31 cellular contexts compared by ENCODE assay signal in genomic region chr10:116251602-116252395, GRCh38. TPM values are rescaled to one million over a fixed set of nuclear protein-coding genes. Genes with fewer than 3 reads are reported as not detected.
"Had no signal": no experiment of that assay in that cellular context is flagged by ENCODE, and none has a peak within 500 bp of the region (broad histone marks: within the 10 kb centered on the region; RNA-seq: fewer than 3 reads in every experiment).

No MANE protein-coding gene starts in this region.

- H3K4me1 ChIP-seq: ascending aorta, breast epithelium, Peyer's patch had no signal

- DNase-seq: activated CD4-positive, alpha-beta T cell treated with anti-CD3 and anti-CD28 coated beads, Interleukin-2, amount 10 ng/mL, durations not matched to agents 24 days and 14 days; activated CD4-positive, alpha-beta T cell treated with anti-CD3 and anti-CD28 coated beads, Interleukin-2, amount 50 U/mL, for 4 hours; activated CD8-positive, alpha-beta T cell treated with anti-CD3 and anti-CD28 coated beads, Interleukin-2, amount 10 ng/mL, durations not matched to agents 7 days and 5 days; activated gamma-delta T cell; activated naive CD4-positive, alpha-beta T cell treated with Interleukin-2 at 50 U/mL for 16 hours; activated naive CD8-positive, alpha-beta T cell treated with anti-CD3 and anti-CD28 coated beads, Interleukin-2, amount 10 ng/mL, durations not matched to agents 7 days and 5 days; activated T-cell treated with anti-CD3 and anti-CD28 coated beads, Interleukin-2, amount 50 U/mL, for 24 hours; amygdala; Kasumi-1; MG63; NCI-H1048; NCI-H1105 treated with DMSO at 0.1 percent for 48 hours; NCI-H1436; NCI-H1694; NCI-H2029; NCI-H345; NCI-H524 treated with DMSO at 0.1 percent for 48 hours; NCI-H748 treated with DMSO at 0.1 percent for 48 hours; NK-92 treated with Interleukin-12 subunit alpha and Interleukin-12 subunit beta, amount 100 ng/mL, for 24 hours; PC-3; Peyer's patch; RPMI8226; SHP77 treated with DMSO at 0.1 percent for 48 hours; SK-N-SH had no signal

- H3K9me3 ChIP-seq: ascending aorta, breast epithelium, MG63, Peyer's patch, SJSA1, SK-N-SH had no signal

- ATAC-seq: activated CD8-positive, alpha-beta T cell treated with anti-CD3 and anti-CD28 coated beads, Interleukin-2, amount 10 ng/mL, durations not matched to agents 7 days and 5 days; PC-3 had no signal

- H3K36me3 Mint-ChIP-seq: activated naive CD4-positive, alpha-beta T cell treated with anti-CD3 and anti-CD28 coated beads, Interleukin-2, amount 50 U/mL, for 24 hours; activated naive CD8-positive, alpha-beta T cell treated with anti-CD3 and anti-CD28 coated beads, Interleukin-2, amount 10 ng/mL, durations not matched to agents 7 days and 5 days had no signal

- H3K9me3 Mint-ChIP-seq: activated CD4-positive, alpha-beta T cell treated with anti-CD3 and anti-CD28 coated beads, Interleukin-2, amount 10 ng/mL, durations not matched to agents 24 days and 14 days; activated naive CD8-positive, alpha-beta T cell treated with anti-CD3 and anti-CD28 coated beads, Interleukin-2, amount 10 ng/mL, durations not matched to agents 7 days and 5 days; activated T-cell treated with anti-CD3 and anti-CD28 coated beads, Interleukin-2, amount 50 U/mL, for 24 hours; activated T-helper 2 cell treated with anti-CD3 and anti-CD28 coated beads, Interferon-gamma antibody, Interleukin-2, Interleukin-4, amounts not matched to agents 10 μg/mL and 5 μg/mL and 100 μg/mL, durations not matched to agents 14 hours and 24 hours and 36 hours; T-helper 2 cell treated with Interferon-gamma antibody and Interleukin-4, amounts not matched to agents 5 μg/mL and 100 μg/mL, for 36 hours had no signal

- H3K27ac Mint-ChIP-seq: activated CD4-positive, alpha-beta T cell treated with anti-CD3 and anti-CD28 coated beads, Interleukin-2, amount 10 ng/mL, durations not matched to agents 24 days and 14 days; activated CD8-positive, alpha-beta T cell treated with anti-CD3 and anti-CD28 coated beads, Interleukin-2, amount 10 ng/mL, durations not matched to agents 7 days and 5 days; activated naive CD4-positive, alpha-beta T cell treated with anti-CD3 and anti-CD28 coated beads, Interleukin-2, amount 50 U/mL, for 24 hours; activated naive CD8-positive, alpha-beta T cell treated with anti-CD3 and anti-CD28 coated beads, Interleukin-2, amount 10 ng/mL, durations not matched to agents 7 days and 5 days; activated T-cell treated with anti-CD3 and anti-CD28 coated beads, Interleukin-2, amount 50 U/mL, for 24 hours; activated T-helper 2 cell treated with anti-CD3 and anti-CD28 coated beads, Interferon-gamma antibody, Interleukin-2, Interleukin-4, amounts not matched to agents 10 μg/mL and 5 μg/mL and 100 μg/mL, durations not matched to agents 14 hours and 24 hours and 36 hours; T-helper 1 cell treated with Interleukin-12 subunit alpha and Interleukin-12 subunit beta and Interleukin-4 antibody, amounts not matched to agents 30 μg/mL and 1 μg/mL, for 36 hours; T-helper 2 cell treated with Interferon-gamma antibody and Interleukin-4, amounts not matched to agents 5 μg/mL and 100 μg/mL, for 36 hours had no signal

- H3K27me3 Mint-ChIP-seq: activated naive CD8-positive, alpha-beta T cell treated with anti-CD3 and anti-CD28 coated beads, Interleukin-2, amount 10 ng/mL, durations not matched to agents 7 days and 5 days; activated T-cell treated with anti-CD3 and anti-CD28 coated beads, Interleukin-2, amount 50 U/mL, for 24 hours had no signal

- H3K27me3 ChIP-seq: ascending aorta, breast epithelium, MG63, Peyer's patch, SJSA1 had no signal

- H3K36me3 ChIP-seq: ascending aorta, breast epithelium, MG63, Peyer's patch, SJSA1 had no signal

- H3K4me1 Mint-ChIP-seq: activated CD4-positive, alpha-beta T cell treated with anti-CD3 and anti-CD28 coated beads, Interleukin-2, amount 10 ng/mL, durations not matched to agents 24 days and 14 days; activated naive CD4-positive, alpha-beta T cell treated with anti-CD3 and anti-CD28 coated beads, Interleukin-2, amount 50 U/mL, for 24 hours; activated naive CD8-positive, alpha-beta T cell treated with anti-CD3 and anti-CD28 coated beads, Interleukin-2, amount 10 ng/mL, durations not matched to agents 7 days and 5 days had no signal

- H3K4me3 Mint-ChIP-seq: activated CD4-positive, alpha-beta T cell treated with anti-CD3 and anti-CD28 coated beads, Interleukin-2, amount 10 ng/mL, durations not matched to agents 24 days and 14 days; activated CD8-positive, alpha-beta T cell treated with anti-CD3 and anti-CD28 coated beads, Interleukin-2, amount 10 ng/mL, durations not matched to agents 7 days and 5 days; activated naive CD4-positive, alpha-beta T cell treated with anti-CD3 and anti-CD28 coated beads, Interleukin-2, amount 50 U/mL, for 24 hours; activated naive CD8-positive, alpha-beta T cell treated with anti-CD3 and anti-CD28 coated beads, Interleukin-2, amount 10 ng/mL, durations not matched to agents 7 days and 5 days; activated T-cell treated with anti-CD3 and anti-CD28 coated beads, Interleukin-2, amount 50 U/mL, for 24 hours; T-helper 1 cell treated with Interleukin-12 subunit alpha and Interleukin-12 subunit beta and Interleukin-4 antibody, amounts not matched to agents 30 μg/mL and 1 μg/mL, for 36 hours; T-helper 2 cell treated with Interferon-gamma antibody and Interleukin-4, amounts not matched to agents 5 μg/mL and 100 μg/mL, for 36 hours had no signal

- H3K4me3 ChIP-seq: ascending aorta, breast epithelium, MG63, Peyer's patch, SJSA1 had no signal

- H3K27ac ChIP-seq: ascending aorta, Peyer's patch, SJSA1 had no signal

- H3K9ac ChIP-seq: SK-N-SH had no signal

RNA-seq across cellular contexts. Expression of gene GFRA1, which starts 21.2 kb away (rescaled TPM):
- total RNA-seq: activated CD4-positive, alpha-beta T cell treated with anti-CD3 and anti-CD28 coated beads, Interleukin-2, amount 10 ng/mL, durations not matched to agents 24 days and 14 days; activated CD8-positive, alpha-beta T cell treated with anti-CD3 and anti-CD28 coated beads, Interleukin-2, amount 10 ng/mL, durations not matched to agents 7 days and 5 days; activated naive CD8-positive, alpha-beta T cell treated with anti-CD3 and anti-CD28 coated beads, Interleukin-2, amount 10 ng/mL, durations not matched to agents 7 days and 5 days; activated T-helper 2 cell treated with anti-CD3 and anti-CD28 coated beads, Interferon-gamma antibody, Interleukin-2, Interleukin-4, amounts not matched to agents 10 μg/mL and 5 μg/mL and 100 μg/mL, durations not matched to agents 14 hours and 24 hours and 36 hours; PC-3 had no signal
